ENCODE assay signal across 17 cellular contexts in genomic region chr11:109729761-109730160, GRCh38.
DNase-seq lines count a peak whose midpoint lies in the region; ATAC-seq and TF ChIP-seq lines count a peak whose summit lies in the region.
"Had no signal": no experiment of that assay in that cellular context is flagged by ENCODE, and none has a peak within 500 bp of the region (broad histone marks: within the 10 kb centered on the region; RNA-seq: fewer than 3 reads in every experiment).

No MANE protein-coding gene starts in this region.

- H2BK120ac ChIP-seq in mesenchymal stem cell (ENCODE audit: low read depth, low read length): no peak overlapping the region

- H2BK15ac ChIP-seq in mesenchymal stem cell (ENCODE audit: low read depth, poor library complexity, severe bottlenecking): no peak overlapping the region

- ATAC-seq in GM21529 (IDR thresholded peaks at IDR 0.05; ENCODE audit: unreplicated experiment): no peak
- no peak for ATAC-seq in left cardiac atrium
- ATAC-seq: activated naive CD4-positive, alpha-beta T cell treated with anti-CD3 and anti-CD28 coated beads, Interleukin-2, amount 50 U/mL, for 72 hours had no signal

- H2BK5ac ChIP-seq in mesenchymal stem cell (ENCODE audit: low read depth, low read length, poor library complexity, severe bottlenecking): no peak overlapping the region

- TF ChIP-seq POLR2A in breast epithelium (IDR thresholded peaks at IDR 0.05): no peak

- no peak overlapping the region for H3K4me2 ChIP-seq in mesenchymal stem cell (ENCODE audit: low read length, poor library complexity, severe bottlenecking)
- H3K4me2 ChIP-seq: BLaER1 had no signal

- no peak overlapping the region for H3K18ac ChIP-seq in mesenchymal stem cell (ENCODE audit: low read depth in 1 of 2, low read length in 2 of 2)

- H3K4ac ChIP-seq in mesenchymal stem cell (ENCODE audit: low read depth in 1 of 2, low read length in 2 of 2): no peak overlapping the region

- H3K27ac ChIP-seq in mesenchymal stem cell (ENCODE audit: low read length, poor library complexity, severe bottlenecking) (no peak overlapping the region), breast epithelium (no peak overlapping the region)
- H3K27ac ChIP-seq: BLaER1, SJSA1, thyroid gland had no signal

- no peak overlapping the region for H3K23ac ChIP-seq in mesenchymal stem cell (ENCODE audit: low read length in 2 of 2)

- no peak overlapping the region for H3K9ac ChIP-seq in mesenchymal stem cell (ENCODE audit: low read length)
- H3K9ac ChIP-seq: BLaER1 had no signal

- peak overlapping the region in 1 of 2 experiments; percentile 38 for H2BK12ac ChIP-seq in mesenchymal stem cell (ENCODE audit: low read length in 2 of 2)

- H3K4me1 ChIP-seq in mesenchymal stem cell (ENCODE audit: control insufficient read depth, insufficient read depth, low read depth, low read length) (no peaks in the 10 kb centered on the region), breast epithelium (no peaks in the 10 kb centered on the region)
- H3K4me1 ChIP-seq: BLaER1, SJSA1, thyroid gland had no signal

- no peaks in the 10 kb centered on the region for H3K79me1 ChIP-seq in mesenchymal stem cell (replicated peaks; ENCODE audit: low read length, poor library complexity, severe bottlenecking)

- no peak overlapping the region for H3K14ac ChIP-seq in mesenchymal stem cell (ENCODE audit: low read length in 2 of 2)

- H4K8ac ChIP-seq in mesenchymal stem cell (ENCODE audit: low read length): peak overlapping the region; percentile 22

- H3K4me3 ChIP-seq in GM06990 (replicated peaks; ENCODE audit: low read depth, low read length): no peak overlapping the region
- H3K4me3 ChIP-seq in mesenchymal stem cell (ENCODE audit: insufficient read depth in 1 of 2, low read depth in 1 of 2, low read length in 2 of 2): no peak overlapping the region
- H3K4me3 ChIP-seq in breast epithelium: no peak overlapping the region
- H3K4me3 ChIP-seq: BLaER1, SJSA1, thyroid gland had no signal

- intact Hi-C loops in breast epithelium (cut with DNase I; ENCODE audit: low total_unique reads) (no loop called here), left cardiac atrium (cut with DNase I) (no loop called here)

- WGBS in mesenchymal stem cell: 85% methylated on average over 4 of the region's 4 CpGs

- TF ChIP-seq CTCF in GM06990 (IDR thresholded peaks at IDR 0.05; ENCODE audit: insufficient read depth, low read length, poor library complexity, severe bottlenecking) (peak; percentile 16), breast epithelium (IDR thresholded peaks at IDR 0.05) (no peak)

- peak overlapping the region; percentile 70 for H4K91ac ChIP-seq in mesenchymal stem cell (ENCODE audit: low read length)

- no peaks in the 10 kb centered on the region for H3K9me3 ChIP-seq in mesenchymal stem cell (ENCODE audit: control insufficient read depth, low read length)
- no peaks in the 10 kb centered on the region for H3K9me3 ChIP-seq in breast epithelium
- H3K9me3 ChIP-seq: BLaER1, SJSA1, thyroid gland had no signal

- H3K27me3 ChIP-seq in GM06990 (replicated peaks; ENCODE audit: control insufficient read depth, insufficient read depth, low read length) (peaks cover 1% of the 10 kb centered on the region; the same call in 1 of the 2 replicates), mesenchymal stem cell (ENCODE audit: control insufficient read depth in 1 of 2, insufficient read depth in 1 of 2, low read length in 2 of 2) (no peaks in the 10 kb centered on the region), breast epithelium (no peaks in the 10 kb centered on the region)
- H3K27me3 ChIP-seq: BLaER1, SJSA1, thyroid gland had no signal

- H3K36me3 ChIP-seq in GM06990 (ENCODE audit: control insufficient read depth, insufficient read depth, low read length): no peaks in the 10 kb centered on the region
- H3K36me3 ChIP-seq in mesenchymal stem cell (ENCODE audit: control insufficient read depth in 1 of 2, insufficient read depth in 2 of 2, low read depth in 1 of 2, low read length in 2 of 2): no peaks in the 10 kb centered on the region
- H3K36me3 ChIP-seq in breast epithelium: no peaks in the 10 kb centered on the region
- H3K36me3 ChIP-seq: BLaER1, SJSA1, thyroid gland had no signal

- DNase-seq in GM06990 (ENCODE audit: extremely low read depth, insufficient read length) (no peak), NCI-H1417 treated with DMSO at 0.1 percent for 48 hours (lab: John Stamatoyannopoulos, UW) (peak; percentile 48), NCI-H748 treated with DMSO at 0.1 percent for 48 hours (lab: John Stamatoyannopoulos, UW) (peak; percentile 47), mesenchymal stem cell (no peak), breast epithelium (ENCODE audit: low spot score in 2 of 2) (no peak), left cardiac atrium (no peak)
- no peak for DNase-seq in NK-92 treated with Interleukin-12 subunit alpha and Interleukin-12 subunit beta, amount 100 ng/mL, for 24 hours (lab: John Stamatoyannopoulos, UW)
- DNase-seq: dermis blood vessel endothelial cell; NCI-H1048; stimulated activated CD4-positive, alpha-beta T cell treated with anti-CD3 and anti-CD28 coated beads, Interleukin-4, amount 100 ng/mL, for 1 hour; stimulated activated CD8-positive, alpha-beta memory T cell treated with anti-CD3 and anti-CD28 coated beads, Interleukin-4, amount 100 ng/mL, for 48 hours; T1000; thyroid gland had no signal

- no peak overlapping the region for H2AFZ ChIP-seq in mesenchymal stem cell (ENCODE audit: low read depth, low read length)

- H2AK5ac ChIP-seq in mesenchymal stem cell (ENCODE audit: low read length, severe bottlenecking): no peak overlapping the region

Comparison
In these comparisons a context has a peak if more than half of its experiments do, and no peak if none do; other contexts are left out.
1. DNase-seq: peak in NCI-H1417 treated with DMSO at 0.1 percent for 48 hours (single experiment) and NCI-H748 treated with DMSO at 0.1 percent for 48 hours (single experiment); none in GM06990 (single experiment), mesenchymal stem cell (single experiment), breast epithelium (0 of 2), NK-92 treated with Interleukin-12 subunit alpha and Interleukin-12 subunit beta, amount 100 ng/mL, for 24 hours (single experiment) and left cardiac atrium (single experiment).